In genomic region chr14:100221419-100222218, GRCh38 we compare ENCODE assay signal across 8 cellular contexts. TPM values are rescaled to one million over a fixed set of nuclear protein-coding genes. Genes with fewer than 3 reads are reported as not detected.
DNase-seq lines count a peak whose midpoint lies in the region; ATAC-seq and TF ChIP-seq lines count a peak whose summit lies in the region.

No MANE protein-coding gene starts in this region.

- no peak for TF ChIP-seq CTCF in AG10803 (conservative IDR thresholded peaks at IDR 0.05; ENCODE audit: low read length)
- no peak for TF ChIP-seq CTCF in fibroblast of the aortic adventitia (IDR thresholded peaks at IDR 0.05; ENCODE audit: insufficient read depth, low read length)
- TF ChIP-seq CTCF in osteoblast (IDR thresholded peaks at IDR 0.05; ENCODE audit: extremely low read depth, low read depth, low read length), result no peak
- TF ChIP-seq CTCF in upper lobe of right lung (IDR thresholded peaks at IDR 0.05), result no peak

- H3K4me1 ChIP-seq in osteoblast (ENCODE audit: insufficient read depth, low read length) (peaks cover 14% of the 10 kb centered on the region), upper lobe of right lung (peaks cover 24% of the 10 kb centered on the region)

- peak overlapping the region; percentile 93 for H2AFZ ChIP-seq in osteoblast (ENCODE audit: low read length)

- H3K4me2 ChIP-seq in osteoblast (ENCODE audit: insufficient read depth, low read length), result peak overlapping the region; percentile 97

- peak overlapping the region; percentile 60 for H3K4me3 ChIP-seq in AG10803 (ENCODE audit: low read length)
- H3K4me3 ChIP-seq in fibroblast of the aortic adventitia (ENCODE audit: low read depth, low read length), result peak overlapping the region; percentile 60
- H3K4me3 ChIP-seq in osteoblast (ENCODE audit: insufficient read depth, low read length), result peak overlapping the region; percentile 77
- H3K4me3 ChIP-seq in upper lobe of right lung, result peak overlapping the region; percentile 58

- peaks cover 22% of the 10 kb centered on the region for H3K79me2 ChIP-seq in osteoblast (ENCODE audit: insufficient read depth, low read length)

- intact Hi-C loops in upper lobe of right lung (cut with DNase I), result no loop called here

- DNase-seq in AG10803 (ENCODE audit: low read depth) (peak; percentile 46), NCI-H774 (lab: John Stamatoyannopoulos, UW) (peak; percentile 37), activated T-cell treated with anti-CD3 and anti-CD28 coated beads for 24 hours (ENCODE audit: low read depth) (peak; percentile 64), fibroblast of the aortic adventitia (ENCODE audit: low read depth) (peak; percentile 58), osteoblast (ENCODE audit: insufficient read length, low spot score, missing footprints) (peak; percentile 69), upper lobe of right lung (peak; percentile 79)

- no peaks in the 10 kb centered on the region for H3K36me3 ChIP-seq in osteoblast (ENCODE audit: insufficient read depth, low read length)
- no peaks in the 10 kb centered on the region for H3K36me3 ChIP-seq in upper lobe of right lung

- H3K9me3 ChIP-seq in osteoblast (ENCODE audit: low read depth, low read length) (no peaks in the 10 kb centered on the region), upper lobe of right lung (no peaks in the 10 kb centered on the region)

- H3K27me3 ChIP-seq in osteoblast (ENCODE audit: insufficient read depth, low read length), result no peaks in the 10 kb centered on the region
- no peaks in the 10 kb centered on the region for H3K27me3 ChIP-seq in upper lobe of right lung

- peaks cover 16% of the 10 kb centered on the region for H4K20me1 ChIP-seq in osteoblast (ENCODE audit: insufficient read depth, low read length)

- H3K27ac ChIP-seq in osteoblast (ENCODE audit: low read depth, low read length), result peak overlapping the region; percentile 59
- peak overlapping the region; percentile 73 for H3K27ac ChIP-seq in upper lobe of right lung

- ATAC-seq in GM18909 (IDR thresholded peaks at IDR 0.05; ENCODE audit: poor library complexity, unreplicated experiment) (peak; percentile 91), HG03103 (IDR thresholded peaks at IDR 0.05; ENCODE audit: low read depth, unreplicated experiment) (peak; percentile 88), upper lobe of right lung (peak; percentile 91)

RNA-seq across cellular contexts. Expression of gene YY1, which starts 17.3 kb away (rescaled TPM):
- total RNA-seq in fibroblast of the aortic adventitia (ENCODE audit: low replicate concordance), result 43.3 and 47.3 TPM in 2 replicates
- total RNA-seq in osteoblast, result 45.2 and 47.1 TPM in 2 replicates
- 69.4 TPM for total RNA-seq in upper lobe of right lung

Comparison
In these comparisons a context has a peak if more than half of its experiments do, and no peak if none do; other contexts are left out.
1. Peak in every context shown above with its lines: DNase-seq, ATAC-seq, H3K4me3 ChIP-seq and H3K27ac ChIP-seq.